28 cellular contexts compared by ENCODE assay signal in genomic region chrX:105894721-105895120, GRCh38.
"Had no signal": no experiment of that assay in that cellular context is flagged by ENCODE, and none has a peak within 500 bp of the region (broad histone marks: within the 10 kb centered on the region; RNA-seq: fewer than 3 reads in every experiment).

No MANE protein-coding gene starts in this region.

- ATAC-seq: activated CD4-positive, CD25-positive, alpha-beta regulatory T cell treated with anti-CD3 and anti-CD28 coated beads, Interleukin-2, amount 50 U/mL, for 24 hours; activated CD8-positive, alpha-beta T cell treated with anti-CD3 and anti-CD28 coated beads for 36 hours; activated T-cell treated with anti-CD3 and anti-CD28 coated beads, Interleukin-2, amount 50 U/mL, for 4 hours; activated T-helper 17 cell treated with anti-CD3 and anti-CD28 coated beads, Interleukin-2, amount 50 U/mL, for 72 hours; esophagus mucosa; T-helper 17 cell had no signal

- H3K4me3 ChIP-seq: colonic mucosa had no signal

- DNase-seq: activated B cell treated with CpG ODN at 0.5 μM for 24 hours; activated CD4-positive, alpha-beta T cell treated with anti-CD3 and anti-CD28 coated beads for 48 hours; activated CD4-positive, alpha-beta T cell treated with anti-CD3 and anti-CD28 coated beads, Interleukin-2, amount 50 U/mL, for 1 hour; activated CD4-positive, alpha-beta T cell treated with anti-CD3 and anti-CD28 coated beads, Interleukin-2, amount 50 U/mL, for 48 hours; activated CD8-positive, alpha-beta memory T cell treated with anti-CD3 and anti-CD28 coated beads for 24 hours; activated CD8-positive, alpha-beta T cell treated with anti-CD3 and anti-CD28 coated beads for 36 hours; activated effector memory CD4-positive, alpha-beta T cell treated with Interleukin-2 at 50 U/mL for 16 hours; activated gamma-delta T cell treated with Interleukin-2 at 50 U/mL for 16 hours; activated naive CD4-positive, alpha-beta T cell treated with anti-CD3 and anti-CD28 coated beads, Interleukin-2, amount 50 U/mL, for 16 hours; activated naive CD4-positive, alpha-beta T cell treated with Interleukin-2 at 50 U/mL for 16 hours; activated T-cell treated with anti-CD3 and anti-CD28 coated beads, Interleukin-2, amount 50 U/mL, for 4 hours; amygdala; aorta; caudate nucleus; colonic mucosa; effector CD8-positive, alpha-beta T cell; endodermal cell; foreskin fibroblast; head of caudate nucleus; T-helper 1 cell; T-helper 17 cell; T1000; WERI-Rb-1 had no signal

- H3K36me3 Mint-ChIP-seq: activated naive CD8-positive, alpha-beta T cell had no signal

- H3K9me3 Mint-ChIP-seq: activated B cell treated with CpG ODN at 0.5 μM for 24 hours; activated CD8-positive, alpha-beta T cell treated with anti-CD3 and anti-CD28 coated beads for 36 hours; activated T-cell treated with anti-CD3 and anti-CD28 coated beads, Interleukin-2, amount 50 U/mL, for 4 hours; activated T-helper 17 cell treated with anti-CD3 and anti-CD28 coated beads, Interleukin-2, amount 50 U/mL, for 72 hours; T-helper 2 cell treated with Interferon-gamma antibody and Interleukin-4, amounts not matched to agents 5 μg/mL and 100 μg/mL, for 36 hours had no signal

- H3K27me3 ChIP-seq: colonic mucosa had no signal

- H3K4me1 Mint-ChIP-seq: activated B cell treated with CpG ODN at 0.5 μM for 24 hours; activated T-helper 17 cell treated with anti-CD3 and anti-CD28 coated beads, Interleukin-2, amount 50 U/mL, for 72 hours; endodermal cell; T-helper 17 cell had no signal

- H3K9me3 ChIP-seq: colonic mucosa had no signal

- H3K36me3 ChIP-seq: colonic mucosa, WERI-Rb-1 had no signal

- H3K27ac Mint-ChIP-seq: activated B cell treated with CpG ODN at 0.5 μM for 24 hours; activated CD8-positive, alpha-beta T cell treated with anti-CD3 and anti-CD28 coated beads for 36 hours; activated naive CD8-positive, alpha-beta T cell; activated T-helper 17 cell treated with anti-CD3 and anti-CD28 coated beads, Interleukin-2, amount 50 U/mL, for 72 hours; endodermal cell; T-helper 17 cell; T-helper 2 cell treated with Interferon-gamma antibody and Interleukin-4, amounts not matched to agents 5 μg/mL and 100 μg/mL, for 36 hours had no signal

- H3K27me3 Mint-ChIP-seq: activated B cell treated with CpG ODN at 0.5 μM for 24 hours; activated CD8-positive, alpha-beta T cell treated with anti-CD3 and anti-CD28 coated beads for 36 hours; activated naive CD8-positive, alpha-beta T cell; activated T-helper 17 cell treated with anti-CD3 and anti-CD28 coated beads, Interleukin-2, amount 50 U/mL, for 72 hours; T-helper 17 cell had no signal

- H3K4me3 Mint-ChIP-seq: activated B cell treated with CpG ODN at 0.5 μM for 24 hours; activated CD8-positive, alpha-beta T cell treated with anti-CD3 and anti-CD28 coated beads for 36 hours; activated naive CD8-positive, alpha-beta T cell; activated T-cell treated with anti-CD3 and anti-CD28 coated beads, Interleukin-2, amount 50 U/mL, for 4 hours; activated T-helper 17 cell treated with anti-CD3 and anti-CD28 coated beads, Interleukin-2, amount 50 U/mL, for 72 hours; endodermal cell; T-helper 17 cell; T-helper 2 cell treated with Interferon-gamma antibody and Interleukin-4, amounts not matched to agents 5 μg/mL and 100 μg/mL, for 36 hours had no signal

- H3K27ac ChIP-seq: colonic mucosa, WERI-Rb-1 had no signal

- H3K4me1 ChIP-seq: colonic mucosa had no signal
